ENCODE assay signal across 1 cellular context in genomic region chr14:105419055-105419304, GRCh38.
TF ChIP-seq lines count a peak whose summit lies in the region.

No MANE protein-coding gene starts in this region.

TF ChIP-seq in HCT116, 20 proteins besides CTCF, POLR2A, EP300 and RAD21 (continued from another document):
- no peak for TF ChIP-seq REST (IDR thresholded peaks at IDR 0.05; ENCODE audit: low read depth)
- TF ChIP-seq ZNF274 (IDR thresholded peaks at IDR 0.05; ENCODE audit: low read depth, low read length): no peak
- no peak for TF ChIP-seq SIN3A (IDR thresholded peaks at IDR 0.05; ENCODE audit: low read depth)
- no peak for TF ChIP-seq JUND (IDR thresholded peaks at IDR 0.05)
- TF ChIP-seq POLR2AphosphoS5 (IDR thresholded peaks at IDR 0.05; ENCODE audit: low read depth, low read length): no peak
